Comparison of ENCODE assay signal across 27 cellular contexts in genomic region chr1:193303849-193304248, GRCh38.
"Had no signal": no experiment of that assay in that cellular context is flagged by ENCODE, and none has a peak within 500 bp of the region (broad histone marks: within the 10 kb centered on the region; RNA-seq: fewer than 3 reads in every experiment).

No MANE protein-coding gene starts in this region.

- H3K27ac Mint-ChIP-seq: naive thymus-derived CD8-positive, alpha-beta T cell; nephron; progenitor cell of endocrine pancreas; stimulated activated naive B cell treated with anti-CD40 and anti-IgM and Interleukin-4, amounts not matched to agents 10 μg/mL and 1 μg/mL and 100 μg/mL, for 72 hours had no signal

- H3K4me1 ChIP-seq: lower lobe of right lung, right atrium auricular region, stomach, testis, thyroid gland, upper lobe of left lung, vagina had no signal

- H3K4me3 ChIP-seq: lower lobe of right lung, right atrium auricular region, skin epidermis, stomach, testis, thyroid gland, transverse colon, upper lobe of left lung, vagina had no signal

- H3K27ac ChIP-seq: lower lobe of right lung, right atrium auricular region, skin epidermis, stomach, testis, thyroid gland, transverse colon, upper lobe of left lung, vagina had no signal

- H3K9me3 ChIP-seq: lower lobe of right lung, right atrium auricular region, stomach, testis, thyroid gland, transverse colon, upper lobe of left lung, vagina had no signal

- H3K36me3 ChIP-seq: lower lobe of right lung, right atrium auricular region, stomach, thyroid gland, transverse colon, upper lobe of left lung, vagina had no signal

- H3K36me3 Mint-ChIP-seq: stimulated activated naive B cell treated with anti-CD40 and anti-IgM and Interleukin-4, amounts not matched to agents 10 μg/mL and 1 μg/mL and 100 μg/mL, for 72 hours had no signal

- H3K4me3 Mint-ChIP-seq: naive thymus-derived CD8-positive, alpha-beta T cell; nephron; neural crest cell; stimulated activated naive B cell treated with anti-CD40 and anti-IgM and Interleukin-4, amounts not matched to agents 10 μg/mL and 1 μg/mL and 100 μg/mL, for 72 hours had no signal

- H3K27me3 ChIP-seq: stomach, testis, thyroid gland, transverse colon, upper lobe of left lung, vagina had no signal

- H3K4me1 Mint-ChIP-seq: naive thymus-derived CD8-positive, alpha-beta T cell; nephron; neural crest cell had no signal

- H3K27me3 Mint-ChIP-seq: naive thymus-derived CD8-positive, alpha-beta T cell; progenitor cell of endocrine pancreas; stimulated activated naive B cell treated with anti-CD40 and anti-IgM and Interleukin-4, amounts not matched to agents 10 μg/mL and 1 μg/mL and 100 μg/mL, for 72 hours had no signal

- ATAC-seq: left cardiac atrium; left lobe of liver; lower lobe of right lung; naive thymus-derived CD8-positive, alpha-beta T cell; sciatic nerve; stimulated activated naive B cell treated with anti-CD40 and anti-IgM and Interleukin-4, amounts not matched to agents 10 μg/mL and 1 μg/mL and 100 μg/mL, for 72 hours; stimulated activated naive CD8-positive, alpha-beta T cell treated with anti-CD3 and anti-CD28 coated beads, Interleukin-15, Interleukin-2, amounts not matched to agents 100 U/mL and 50 U/mL, for 24 hours had no signal

- DNase-seq: hippocampal formation; kidney glomerular epithelial cell; left cardiac atrium; lower lobe of right lung; mammary epithelial cell; mesenchymal stem cell; naive thymus-derived CD8-positive, alpha-beta T cell; nucleus accumbens; stimulated activated CD4-positive, alpha-beta T cell treated with anti-CD3 and anti-CD28 coated beads, Interleukin-12 subunit alpha, Interleukin-12 subunit beta, amount 100 ng/mL, for 4 hours; stimulated activated CD4-positive, alpha-beta T cell treated with anti-CD3 and anti-CD28 coated beads, Interleukin-15, amount 100 ng/mL, for 24 hours; stimulated activated CD4-positive, alpha-beta T cell treated with anti-CD3 and anti-CD28 coated beads, Interleukin-2, amount 100 ng/mL, for 24 hours; stimulated activated CD4-positive, alpha-beta T cell treated with anti-CD3 and anti-CD28 coated beads, Interleukin-4, amount 100 ng/mL, for 1 hour; stimulated activated naive B cell treated with anti-CD40 and anti-IgM and Interleukin-4, amounts not matched to agents 10 μg/mL and 1 μg/mL and 100 μg/mL, for 72 hours; stimulated activated naive CD8-positive, alpha-beta T cell treated with anti-CD3 and anti-CD28 coated beads, Interleukin-15, Interleukin-2, amounts not matched to agents 100 U/mL and 50 U/mL, for 24 hours; stomach; testis; thyroid gland; transverse colon; upper lobe of left lung had no signal

- H3K9me3 Mint-ChIP-seq: neural crest cell; stimulated activated naive B cell treated with anti-CD40 and anti-IgM and Interleukin-4, amounts not matched to agents 10 μg/mL and 1 μg/mL and 100 μg/mL, for 72 hours had no signal
